ENCODE assay signal across 11 cellular contexts in genomic region chr3:53235545-53235944, GRCh38. TPM values are rescaled to one million over a fixed set of nuclear protein-coding genes. Genes with fewer than 3 reads are reported as not detected.
DNase-seq lines count a peak whose midpoint lies in the region; ATAC-seq and TF ChIP-seq lines count a peak whose summit lies in the region.
"Had no signal": no experiment of that assay in that cellular context is flagged by ENCODE, and none has a peak within 500 bp of the region (broad histone marks: within the 10 kb centered on the region; RNA-seq: fewer than 3 reads in every experiment).

No MANE protein-coding gene starts in this region.

- H3K4me1 ChIP-seq in Caco-2 (peaks cover 18% of the 10 kb centered on the region), HUES6 (ENCODE audit: control insufficient read depth, insufficient read depth, low read length) (peaks cover 12% of the 10 kb centered on the region)

- no peak for TF ChIP-seq CTCF in Caco-2 (IDR thresholded peaks at IDR 0.05; ENCODE audit: insufficient read depth in 1 of 2, low read depth in 1 of 2, low read length in 1 of 2, severe bottlenecking in 1 of 2, unreplicated experiment in 1 of 2)
- TF ChIP-seq CTCF in dorsolateral prefrontal cortex (IDR thresholded peaks at IDR 0.05 in 54 of 56, conservative IDR thresholded peaks at IDR 0.05 in 2 of 56; ENCODE audit: low read depth in 1 of 56, partially characterized antibody in 56 of 56): no peak
- no peak for TF ChIP-seq CTCF in osteocyte (IDR thresholded peaks at IDR 0.05)

- H3K36me3 ChIP-seq in Caco-2 (ENCODE audit: control insufficient read depth, insufficient read depth, low read length): peaks cover 5% of the 10 kb centered on the region
- peaks cover 99% of the 10 kb centered on the region for H3K36me3 ChIP-seq in HUES6 (ENCODE audit: control insufficient read depth, insufficient read depth, low read length)
- H3K36me3 ChIP-seq: uterus had no signal

- H3K9me3 Mint-ChIP-seq in Caco-2 (ENCODE audit: unreplicated experiment) (no peaks in the 10 kb centered on the region), osteocyte (ENCODE audit: unreplicated experiment) (no peaks in the 10 kb centered on the region)

- CTCF ChIA-PET in Caco-2 (lab: Charles Lee): no interaction called here

- no peaks in the 10 kb centered on the region for H3K27me3 Mint-ChIP-seq in Caco-2 (ENCODE audit: insufficient read depth, unreplicated experiment)
- no peaks in the 10 kb centered on the region for H3K27me3 Mint-ChIP-seq in osteocyte (ENCODE audit: unreplicated experiment)
- H3K27me3 Mint-ChIP-seq: progenitor cell of endocrine pancreas had no signal

- BruUV-seq in Caco-2 (replicated peaks; lab: Mats Ljungman, UMichigan): no TSS peak

- no peaks in the 10 kb centered on the region for H3K9me3 ChIP-seq in Caco-2
- H3K9me3 ChIP-seq in HUES6 (ENCODE audit: control insufficient read depth, insufficient read depth, low read depth, low read length): no peaks in the 10 kb centered on the region
- H3K9me3 ChIP-seq: uterus had no signal

- H3K4me3 ChIP-seq in Caco-2 (ENCODE audit: low read depth, low read length) (no peak overlapping the region), HUES6 (ENCODE audit: low read depth, low read length) (no peak overlapping the region), dorsolateral prefrontal cortex (no peak overlapping the region)
- H3K4me3 ChIP-seq: uterus had no signal

- no peak for DNase-seq in Caco-2
- no peak for DNase-seq in dorsolateral prefrontal cortex
- no peak for DNase-seq in osteocyte (ENCODE audit: extremely low spot score, unreplicated experiment)
- no peak for DNase-seq in amygdala (lab: John Stamatoyannopoulos, UW)
- DNase-seq in iPS-NIHi11 (ENCODE audit: low spot score): no peak
- DNase-seq: NCI-H1105, NCI-H526 had no signal

- peak overlapping the region; percentile 46 for H3K9ac ChIP-seq in HUES6 (ENCODE audit: low read length)

- ATAC-seq in HG03439 (IDR thresholded peaks at IDR 0.05; ENCODE audit: unreplicated experiment): no peak

- no peaks in the 10 kb centered on the region for H3K27me3 ChIP-seq in Caco-2 (replicated peaks; ENCODE audit: control insufficient read depth, insufficient read depth, low read length)
- no peaks in the 10 kb centered on the region for H3K27me3 ChIP-seq in HUES6 (ENCODE audit: control insufficient read depth, insufficient read depth, low read length)
- no peaks in the 10 kb centered on the region for H3K27me3 ChIP-seq in dorsolateral prefrontal cortex
- H3K27me3 ChIP-seq: uterus had no signal

- H3K27ac ChIP-seq in HUES6 (ENCODE audit: low read depth, low read length): peak overlapping the region; percentile 82; the same call in 1 of the 2 replicates
- H3K27ac ChIP-seq in dorsolateral prefrontal cortex: peak overlapping the region in 55 of 59 donors; percentile 40 to 92 (median 80)

- POLR2A ChIA-PET in Caco-2 (lab: Charles Lee): no interaction called here

- H3K36me3 Mint-ChIP-seq in Caco-2 (ENCODE audit: insufficient read depth, unreplicated experiment) (peaks cover 90% of the 10 kb centered on the region), osteocyte (ENCODE audit: unreplicated experiment) (peaks cover 48% of the 10 kb centered on the region)

- no peak overlapping the region for H3K4me3 Mint-ChIP-seq in Caco-2 (ENCODE audit: unreplicated experiment)
- no peak overlapping the region for H3K4me3 Mint-ChIP-seq in osteocyte (ENCODE audit: unreplicated experiment)

- H3K4me1 Mint-ChIP-seq in Caco-2 (ENCODE audit: low read depth, unreplicated experiment) (peaks cover 12% of the 10 kb centered on the region), osteocyte (ENCODE audit: unreplicated experiment) (peaks cover 62% of the 10 kb centered on the region)

- intact Hi-C loops in Caco-2 (cut with micrococcal nuclease; ENCODE audit: unreplicated experiment) (no loop called here), dorsolateral prefrontal cortex (cut with DNase I) (loop anchor here in 1 of 2 donors (10.0 kb wide), 1 partner anchor 479 kb away; no protein-coding TSS in a partner anchor)

- peak overlapping the region; percentile 53 for H3K27ac Mint-ChIP-seq in Caco-2 (ENCODE audit: unreplicated experiment)
- H3K27ac Mint-ChIP-seq in osteocyte (ENCODE audit: unreplicated experiment): peak overlapping the region; percentile 95
- H3K27ac Mint-ChIP-seq: progenitor cell of endocrine pancreas had no signal

RNA-seq across cellular contexts. Expression of gene TKT, which starts 20.3 kb away (rescaled TPM):
- 339 and 381 TPM in 2 replicates for total RNA-seq in Caco-2 (2022)
- total RNA-seq in dorsolateral prefrontal cortex: 100 to 1,000 TPM; 130 to 245 (median 170) TPM
- total RNA-seq in osteocyte: 480 and 494 TPM in 2 replicates
